In genomic region chr18:24878289-24878688, GRCh38 we compare ENCODE assay signal across 8 cellular contexts.
DNase-seq lines count a peak whose midpoint lies in the region; ATAC-seq, FAIRE-seq and TF ChIP-seq lines count a peak whose summit lies in the region.

No MANE protein-coding gene starts in this region.

- no peak overlapping the region for H3K9ac ChIP-seq in GM12878 (ENCODE audit: control insufficient read depth, insufficient read depth, low read length)

- H3K79me2 ChIP-seq in GM12878 (ENCODE audit: control insufficient read depth, insufficient read depth, low read length): no peaks in the 10 kb centered on the region

- intact Hi-C loops in GM12878 (cut with micrococcal nuclease; ENCODE audit: unreplicated experiment): loop anchor here (2.0 to 5.0 kb wide), 4 partner anchors 184 to 1024 kb away; no protein-coding TSS in a partner anchor
- intact Hi-C loops in left colon (cut with DNase I, micrococcal nuclease): loop anchor here in 1 of 2 donors (5.0 kb wide), 1 partner anchor 954 kb away; no protein-coding TSS in a partner anchor

- peaks cover 8% of the 10 kb centered on the region; the same call in 1 of the 2 replicates for H3K9me3 Mint-ChIP-seq in WTC11

- no peak overlapping the region for H2AFZ ChIP-seq in GM12878 (ENCODE audit: control insufficient read depth, low read depth, low read length)

- no peak for TF ChIP-seq POLR2A in GM12878 (IDR thresholded peaks at IDR 0.05; ENCODE audit: low read depth, low read length)

- SMC1A ChIA-PET in GM12878 (lab: Charles Lee; ENCODE audit: uncharacterized antibody, unreplicated experiment): no interaction called here

- peak; percentile 52; the same call in 2 of the 3 replicates for ATAC-seq in GM12878
- ATAC-seq in left colon: peak; percentile 72
- no peak for ATAC-seq in WTC11
- no peak for ATAC-seq in GM19452 (IDR thresholded peaks at IDR 0.05; ENCODE audit: unreplicated experiment)

- H3K27ac Mint-ChIP-seq in WTC11: no peak overlapping the region

- H3K27ac ChIP-seq in GM12878 (ENCODE audit: control insufficient read depth, insufficient read depth): no peak overlapping the region

- H3K27me3 ChIP-seq in GM12878 (replicated peaks in 1 of 2; ENCODE audit: control insufficient read depth in 2 of 2, insufficient read depth in 2 of 2, low read length in 1 of 2): no peaks in the 10 kb centered on the region; a peak in 1 of 4 replicates

- RAD21 ChIA-PET in GM12878 (lab: Charles Lee; ENCODE audit: unreplicated experiment): no interaction called here

- in situ Hi-C loops in GM12878 (cut with MboI): loop anchor here (25.0 kb wide), 1 partner anchor 959 kb away; no protein-coding TSS in a partner anchor

- no peaks in the 10 kb centered on the region for H3K4me1 ChIP-seq in GM12878 (ENCODE audit: control insufficient read depth, insufficient read depth, low read length)

- BruUV-seq in GM12878 (replicated peaks; lab: Mats Ljungman, UMichigan): no TSS peak

- peak; percentile 69 for TF ChIP-seq RAD21 in GM12878 (IDR thresholded peaks at IDR 0.05; ENCODE audit: insufficient read depth, low read depth, low read length)

- no peak overlapping the region for H3K4me3 Mint-ChIP-seq in WTC11

- TF ChIP-seq EP300 in GM12878 (IDR thresholded peaks at IDR 0.05; ENCODE audit: borderline replicate concordance in 1 of 2, control insufficient read depth in 1 of 2, low read depth in 2 of 2, low read length in 2 of 2): no peak

- no peaks in the 10 kb centered on the region for H3K27me3 Mint-ChIP-seq in WTC11 (ENCODE audit: low read depth)

- no peak overlapping the region for H3K4me3 ChIP-seq in GM12878

- peak; percentile 77 for DNase-seq in DMS79 treated with DMSO at 0.1 percent for 48 hours (lab: John Stamatoyannopoulos, UW)
- peak; percentile 28 for DNase-seq in NCI-H128 (lab: John Stamatoyannopoulos, UW; ENCODE audit: unreplicated experiment)
- no peak for DNase-seq in GM12878 (ENCODE audit: low read depth, low spot score)
- DNase-seq in left colon: no peak
- no peak for DNase-seq in WTC11 (ENCODE audit: low spot score)
- no peak for DNase-seq in occipital lobe (lab: John Stamatoyannopoulos, UW)
- DNase-seq in NCI-H226: no peak

- H3K36me3 Mint-ChIP-seq in WTC11: no peaks in the 10 kb centered on the region

- no peaks in the 10 kb centered on the region for H3K36me3 ChIP-seq in GM12878 (ENCODE audit: control insufficient read depth in 2 of 2, insufficient read depth in 2 of 2, low read length in 1 of 2)

- peaks cover 5% of the 10 kb centered on the region for H3K4me1 Mint-ChIP-seq in WTC11

- 11% methylated on average over 4 of the region's 4 CpGs for WGBS in GM12878 (ENCODE audit: insufficient coverage, insufficient replicate concordance, low lambda C conversion rate, missing lambda C conversion rate)

- POLR2A ChIA-PET in GM12878 (lab: Charles Lee) (no interaction called here), WTC11 (lab: Charles Lee) (no interaction called here)

- CTCF ChIA-PET in GM12878 (lab: Yijun Ruan, JAX): no interaction called here
- CTCF ChIA-PET in WTC11 (lab: Charles Lee): no interaction called here

- no peak overlapping the region for H3K4me2 ChIP-seq in GM12878 (ENCODE audit: control insufficient read depth, insufficient read depth)

- TF ChIP-seq CTCF in GM12878 (IDR thresholded peaks at IDR 0.05 in 2 of 3, conservative IDR thresholded peaks at IDR 0.05 in 1 of 3; ENCODE audit: control insufficient read depth in 2 of 3, extremely low read depth in 1 of 3, insufficient read depth in 1 of 3, low read depth in 3 of 3, low read length in 3 of 3) (peak; percentile 20 to 53 (median 33); a peak in 4 of 6 replicates), WTC11 (IDR thresholded peaks at IDR 0.05) (no peak)

- no peaks in the 10 kb centered on the region for H3K9me3 ChIP-seq in GM12878 (replicated peaks; ENCODE audit: control insufficient read depth, insufficient read depth, low read length)

- H4K20me1 ChIP-seq in GM12878 (ENCODE audit: control insufficient read depth, insufficient read depth): no peaks in the 10 kb centered on the region

- FAIRE-seq in GM12878 (lab: Jason Lieb, UNC): no peak

TF ChIP-seq in GM12878, 131 proteins besides CTCF, POLR2A, EP300 and RAD21:
- TF ChIP-seq ATF7 (IDR thresholded peaks at IDR 0.05; ENCODE audit: low read depth) (no peak), YBX1 (IDR thresholded peaks at IDR 0.05) (no peak), NFYA (IDR thresholded peaks at IDR 0.05; ENCODE audit: borderline replicate concordance, low read depth, low read length) (no peak), ASH2L (IDR thresholded peaks at IDR 0.05; ENCODE audit: borderline replicate concordance, low read depth) (no peak), RCOR1 (conservative IDR thresholded peaks at IDR 0.05; ENCODE audit: low read depth, low read length) (no peak), SMC3 (IDR thresholded peaks at IDR 0.05; ENCODE audit: borderline replicate concordance, low read length) (peak; percentile 70), ZNF274 (IDR thresholded peaks at IDR 0.05; ENCODE audit: insufficient read depth, insufficient read length) (no peak), TAF1 (IDR thresholded peaks at IDR 0.05; ENCODE audit: borderline replicate concordance, low read depth, low read length) (no peak)

TF ChIP-seq in WTC11, 78 proteins besides CTCF, POLR2A, EP300 and RAD21:
- TF ChIP-seq GABPB1 (CRISPR knock-in tag; IDR thresholded peaks at IDR 0.05): no peak
- TF ChIP-seq CREM (CRISPR knock-in tag; IDR thresholded peaks at IDR 0.05): no peak
- TF ChIP-seq, protein P1, sequence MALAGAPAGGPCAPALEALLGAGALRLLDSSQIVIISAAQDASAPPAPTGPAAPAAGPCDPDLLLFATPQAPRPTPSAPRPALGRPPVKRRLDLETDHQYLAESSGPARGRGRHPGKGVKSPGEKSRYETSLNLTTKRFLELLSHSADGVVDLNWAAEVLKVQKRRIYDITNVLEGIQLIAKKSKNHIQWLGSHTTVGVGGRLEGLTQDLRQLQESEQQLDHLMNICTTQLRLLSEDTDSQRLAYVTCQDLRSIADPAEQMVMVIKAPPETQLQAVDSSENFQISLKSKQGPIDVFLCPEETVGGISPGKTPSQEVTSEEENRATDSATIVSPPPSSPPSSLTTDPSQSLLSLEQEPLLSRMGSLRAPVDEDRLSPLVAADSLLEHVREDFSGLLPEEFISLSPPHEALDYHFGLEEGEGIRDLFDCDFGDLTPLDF (CRISPR knock-in tag; IDR thresholded peaks at IDR 0.05): no peak
- no peak for TF ChIP-seq KAT7 (CRISPR knock-in tag; IDR thresholded peaks at IDR 0.05; ENCODE audit: borderline replicate concordance)
- TF ChIP-seq ZBTB21 (CRISPR knock-in tag; IDR thresholded peaks at IDR 0.05; ENCODE audit: borderline replicate concordance): no peak
- TF ChIP-seq, protein P2, sequence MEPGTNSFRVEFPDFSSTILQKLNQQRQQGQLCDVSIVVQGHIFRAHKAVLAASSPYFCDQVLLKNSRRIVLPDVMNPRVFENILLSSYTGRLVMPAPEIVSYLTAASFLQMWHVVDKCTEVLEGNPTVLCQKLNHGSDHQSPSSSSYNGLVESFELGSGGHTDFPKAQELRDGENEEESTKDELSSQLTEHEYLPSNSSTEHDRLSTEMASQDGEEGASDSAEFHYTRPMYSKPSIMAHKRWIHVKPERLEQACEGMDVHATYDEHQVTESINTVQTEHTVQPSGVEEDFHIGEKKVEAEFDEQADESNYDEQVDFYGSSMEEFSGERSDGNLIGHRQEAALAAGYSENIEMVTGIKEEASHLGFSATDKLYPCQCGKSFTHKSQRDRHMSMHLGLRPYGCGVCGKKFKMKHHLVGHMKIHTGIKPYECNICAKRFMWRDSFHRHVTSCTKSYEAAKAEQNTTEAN (CRISPR knock-in tag; IDR thresholded peaks at IDR 0.05): no peak
- no peak for TF ChIP-seq TP53 (CRISPR knock-in tag; IDR thresholded peaks at IDR 0.05)
- TF ChIP-seq, protein P3, sequence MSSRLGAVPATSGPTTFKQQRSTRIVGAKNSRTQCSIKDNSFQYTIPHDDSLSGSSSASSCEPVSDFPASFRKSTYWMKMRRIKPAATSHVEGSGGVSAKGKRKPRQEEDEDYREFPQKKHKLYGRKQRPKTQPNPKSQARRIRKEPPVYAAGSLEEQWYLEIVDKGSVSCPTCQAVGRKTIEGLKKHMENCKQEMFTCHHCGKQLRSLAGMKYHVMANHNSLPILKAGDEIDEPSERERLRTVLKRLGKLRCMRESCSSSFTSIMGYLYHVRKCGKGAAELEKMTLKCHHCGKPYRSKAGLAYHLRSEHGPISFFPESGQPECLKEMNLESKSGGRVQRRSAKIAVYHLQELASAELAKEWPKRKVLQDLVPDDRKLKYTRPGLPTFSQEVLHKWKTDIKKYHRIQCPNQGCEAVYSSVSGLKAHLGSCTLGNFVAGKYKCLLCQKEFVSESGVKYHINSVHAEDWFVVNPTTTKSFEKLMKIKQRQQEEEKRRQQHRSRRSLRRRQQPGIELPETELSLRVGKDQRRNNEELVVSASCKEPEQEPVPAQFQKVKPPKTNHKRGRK (CRISPR knock-in tag; IDR thresholded peaks at IDR 0.05; ENCODE audit: borderline replicate concordance): no peak
- no peak for TF ChIP-seq ZNF416 (CRISPR knock-in tag; IDR thresholded peaks at IDR 0.05)
- no peak for TF ChIP-seq PRRX2 (CRISPR knock-in tag; IDR thresholded peaks at IDR 0.05)

Comparison
In these comparisons a context has a peak if more than half of its experiments do, and no peak if none do; other contexts are left out.
1. DNase-seq: peak in DMS79 treated with DMSO at 0.1 percent for 48 hours (single experiment) and NCI-H128 (single experiment); none in GM12878 (single experiment), left colon (0 of 2), WTC11 (single experiment), occipital lobe (single experiment) and NCI-H226 (single experiment).
2. ATAC-seq: peak in GM12878 (single experiment) and left colon (single experiment); none in WTC11 (single experiment) and GM19452 (single experiment).